ENCODE assay signal across 1 cellular context in genomic region chr4:71486550-71487323, GRCh38.
TF ChIP-seq lines count a peak whose summit lies in the region.

No MANE protein-coding gene starts in this region.

TF ChIP-seq in WTC11, 78 proteins besides CTCF, POLR2A, EP300 and RAD21 (continued from another document):
- TF ChIP-seq ZSCAN18 (CRISPR knock-in tag; IDR thresholded peaks at IDR 0.05) = no peak
- no peak for TF ChIP-seq GABPB1 (CRISPR knock-in tag; IDR thresholded peaks at IDR 0.05)
- TF ChIP-seq ZNF416 (CRISPR knock-in tag; IDR thresholded peaks at IDR 0.05) = no peak
- no peak for TF ChIP-seq NR3C1 (CRISPR knock-in tag; conservative IDR thresholded peaks at IDR 0.05; ENCODE audit: low read depth)
- TF ChIP-seq GRHL2 (CRISPR knock-in tag; IDR thresholded peaks at IDR 0.05; ENCODE audit: insufficient replicate concordance, severe bottlenecking) = no peak
- no peak for TF ChIP-seq ATF6 (CRISPR knock-in tag; IDR thresholded peaks at IDR 0.05)
